28 cellular contexts compared by ENCODE assay signal in the genomic region with DNA sequence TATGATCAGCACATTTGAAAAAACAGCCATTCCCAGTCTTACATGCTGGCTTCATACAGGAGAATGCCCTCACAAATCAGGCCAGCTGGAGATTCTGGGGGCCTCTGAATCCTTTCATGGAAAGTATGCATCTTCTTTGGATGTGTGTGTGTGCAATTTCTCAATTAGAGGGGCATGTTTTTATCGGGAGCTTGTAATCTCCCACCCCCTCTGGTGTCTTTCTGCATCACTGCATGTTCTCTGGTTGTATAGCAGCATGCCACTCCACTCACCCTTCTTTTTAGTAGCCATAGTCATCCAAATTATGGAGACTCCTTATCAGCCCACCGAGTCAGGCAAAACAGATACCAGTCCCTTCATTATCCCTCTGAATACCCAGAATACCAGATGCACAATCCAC.
A peak's percentile ranks its signal among the peaks of the same experiment; 100 is the strongest.
DNase-seq lines count a peak whose midpoint lies in the region; ATAC-seq and TF ChIP-seq lines count a peak whose summit lies in the region.
"Had no signal": no experiment of that assay in that cellular context is flagged by ENCODE, and none has a peak within 500 bp of the region (broad histone marks: within the 10 kb centered on the region; RNA-seq: fewer than 3 reads in every experiment).

No MANE protein-coding gene starts in this region.

- H3K4me3 Mint-ChIP-seq in HFFc6 (no peak overlapping the region), endodermal cell (no peak overlapping the region)
- H3K4me3 Mint-ChIP-seq in CD8-positive, alpha-beta T cell, result no peak overlapping the region
- H3K4me3 Mint-ChIP-seq: activated CD4-positive, alpha-beta T cell treated with anti-CD3 and anti-CD28 coated beads, Interleukin-2, amount 10 ng/mL, durations not matched to agents 24 days and 14 days; activated T-cell treated with anti-CD3 and anti-CD28 coated beads, Interleukin-2, amount 50 U/mL, for 4 hours; CD14-positive monocyte; dendritic cell treated with granulocyte-macrophage colony-stimulating factor and Interleukin-4, amounts not matched to agents 40 ng/mL and 50 ng/mL, for 4 days; naive thymus-derived CD8-positive, alpha-beta T cell; stimulated activated memory B cell treated with anti-CD40 and anti-IgM and Interleukin-4, amounts not matched to agents 10 μg/mL and 1 μg/mL and 100 μg/mL, for 72 hours; T-helper 1 cell treated with Interleukin-12 subunit alpha and Interleukin-12 subunit beta and Interleukin-4 antibody, amounts not matched to agents 30 μg/mL and 1 μg/mL, for 36 hours had no signal

- H3K4me1 Mint-ChIP-seq in HFFc6 (ENCODE audit: low read depth) (peaks cover 9% of the 10 kb centered on the region), endodermal cell (peaks cover 2% of the 10 kb centered on the region)
- no peaks in the 10 kb centered on the region for H3K4me1 Mint-ChIP-seq in CD8-positive, alpha-beta T cell (ENCODE audit: low read depth)
- H3K4me1 Mint-ChIP-seq: activated CD4-positive, alpha-beta T cell treated with anti-CD3 and anti-CD28 coated beads, Interleukin-2, amount 10 ng/mL, durations not matched to agents 24 days and 14 days; CD14-positive monocyte; naive thymus-derived CD8-positive, alpha-beta T cell; stimulated activated memory B cell treated with anti-CD40 and anti-IgM and Interleukin-4, amounts not matched to agents 10 μg/mL and 1 μg/mL and 100 μg/mL, for 72 hours had no signal

- no peaks in the 10 kb centered on the region for H3K79me2 ChIP-seq in osteoblast (ENCODE audit: insufficient read depth, low read length)
- H3K79me2 ChIP-seq in Karpas-422 (ENCODE audit: low read length), result no peaks in the 10 kb centered on the region

- H3K9me3 Mint-ChIP-seq in HFFc6 (peaks cover 8% of the 10 kb centered on the region), endodermal cell (peaks cover 19% of the 10 kb centered on the region)
- peaks cover 12% of the 10 kb centered on the region for H3K9me3 Mint-ChIP-seq in CD8-positive, alpha-beta T cell

- intact Hi-C loops in CD8-positive, alpha-beta T cell (cut with DNase I, micrococcal nuclease), result no loop called here
- intact Hi-C loops in cardiac septum (cut with DNase I), result no loop called here

- H3K36me3 ChIP-seq in endodermal cell (ENCODE audit: control insufficient read depth, insufficient read depth, low read length) (no peaks in the 10 kb centered on the region), osteoblast (ENCODE audit: insufficient read depth, low read length) (no peaks in the 10 kb centered on the region), Karpas-422 (ENCODE audit: insufficient read depth, low read length) (no peaks in the 10 kb centered on the region)
- no peaks in the 10 kb centered on the region for H3K36me3 ChIP-seq in CD8-positive, alpha-beta T cell (ENCODE audit: insufficient read depth, low read length)
- H3K36me3 ChIP-seq: breast epithelium, heart right ventricle, pancreas, SJSA1 had no signal

- H3K27ac Mint-ChIP-seq in HFFc6, result no peak overlapping the region
- no peak overlapping the region for H3K27ac Mint-ChIP-seq in endodermal cell
- no peak overlapping the region for H3K27ac Mint-ChIP-seq in CD8-positive, alpha-beta T cell
- H3K27ac Mint-ChIP-seq: activated CD4-positive, alpha-beta T cell treated with anti-CD3 and anti-CD28 coated beads, Interleukin-2, amount 10 ng/mL, durations not matched to agents 24 days and 14 days; CD14-positive monocyte; dendritic cell treated with granulocyte-macrophage colony-stimulating factor and Interleukin-4, amounts not matched to agents 40 ng/mL and 50 ng/mL, for 4 days; naive thymus-derived CD8-positive, alpha-beta T cell; stimulated activated memory B cell treated with anti-CD40 and anti-IgM and Interleukin-4, amounts not matched to agents 10 μg/mL and 1 μg/mL and 100 μg/mL, for 72 hours; T-helper 1 cell treated with Interleukin-12 subunit alpha and Interleukin-12 subunit beta and Interleukin-4 antibody, amounts not matched to agents 30 μg/mL and 1 μg/mL, for 36 hours had no signal

- peak; percentile 10 for TF ChIP-seq CTCF in AG09319 (IDR thresholded peaks at IDR 0.05; ENCODE audit: low read depth, low read length)
- TF ChIP-seq CTCF in HFFc6 (IDR thresholded peaks at IDR 0.05), result peak; percentile 62; the same call in 1 of the 2 replicates
- TF ChIP-seq CTCF in endodermal cell (conservative IDR thresholded peaks at IDR 0.05), result peak; percentile 57
- TF ChIP-seq CTCF in osteoblast (IDR thresholded peaks at IDR 0.05; ENCODE audit: extremely low read depth, low read depth, low read length), result peak; percentile 38
- no peak for TF ChIP-seq CTCF in CD8-positive, alpha-beta T cell (IDR thresholded peaks at IDR 0.05)

- POLR2A ChIA-PET in CD8-positive, alpha-beta T cell (lab: Charles Lee), result no interaction called here

- CTCF ChIA-PET in CD8-positive, alpha-beta T cell (lab: Charles Lee), result no interaction called here

- no peaks in the 10 kb centered on the region for H3K9me2 ChIP-seq in Karpas-422 (replicated peaks; ENCODE audit: insufficient read depth, low read length)

- H2AFZ ChIP-seq in osteoblast (ENCODE audit: low read length), result no peak overlapping the region
- H2AFZ ChIP-seq in Karpas-422 (ENCODE audit: low read length), result no peak overlapping the region

- H3K9me3 ChIP-seq in endodermal cell (ENCODE audit: control insufficient read depth, low read length) (peaks cover 7% of the 10 kb centered on the region), osteoblast (ENCODE audit: low read depth, low read length) (no peaks in the 10 kb centered on the region), Karpas-422 (ENCODE audit: low read length) (peaks cover 16% of the 10 kb centered on the region)
- H3K9me3 ChIP-seq in CD8-positive, alpha-beta T cell (ENCODE audit: low read length), result no peaks in the 10 kb centered on the region
- H3K9me3 ChIP-seq: pancreas had no signal

- H3K27me3 ChIP-seq in endodermal cell (ENCODE audit: control insufficient read depth, insufficient read depth, low read length, poor library complexity, severe bottlenecking) (no peaks in the 10 kb centered on the region), osteoblast (ENCODE audit: insufficient read depth, low read length) (no peaks in the 10 kb centered on the region), Karpas-422 (ENCODE audit: low read length) (no peaks in the 10 kb centered on the region)
- H3K27me3 ChIP-seq in CD8-positive, alpha-beta T cell (ENCODE audit: insufficient read depth, low read length), result no peaks in the 10 kb centered on the region
- H3K27me3 ChIP-seq: breast epithelium, heart right ventricle, pancreas, SJSA1 had no signal

- no peak for ATAC-seq in CD8-positive, alpha-beta T cell
- ATAC-seq: activated T-cell treated with anti-CD3 and anti-CD28 coated beads, Interleukin-2, amount 50 U/mL, for 4 hours; heart right ventricle; naive thymus-derived CD8-positive, alpha-beta T cell; pancreas; right cardiac atrium; stimulated activated memory B cell treated with anti-CD40 and anti-IgM and Interleukin-4, amounts not matched to agents 10 μg/mL and 1 μg/mL and 100 μg/mL, for 72 hours had no signal

- H3K4me2 ChIP-seq in osteoblast (ENCODE audit: insufficient read depth, low read length) (no peak overlapping the region), Karpas-422 (ENCODE audit: low read depth, low read length, poor library complexity, severe bottlenecking) (no peak overlapping the region)

- no peaks in the 10 kb centered on the region for H3K27me3 Mint-ChIP-seq in HFFc6 (ENCODE audit: insufficient read depth)
- H3K27me3 Mint-ChIP-seq in endodermal cell (ENCODE audit: insufficient read depth), result no peaks in the 10 kb centered on the region
- no peaks in the 10 kb centered on the region for H3K27me3 Mint-ChIP-seq in CD8-positive, alpha-beta T cell (ENCODE audit: low read depth)
- H3K27me3 Mint-ChIP-seq: activated CD4-positive, alpha-beta T cell treated with anti-CD3 and anti-CD28 coated beads, Interleukin-2, amount 10 ng/mL, durations not matched to agents 24 days and 14 days; dendritic cell treated with granulocyte-macrophage colony-stimulating factor and Interleukin-4, amounts not matched to agents 40 ng/mL and 50 ng/mL, for 4 days; naive thymus-derived CD8-positive, alpha-beta T cell; stimulated activated memory B cell treated with anti-CD40 and anti-IgM and Interleukin-4, amounts not matched to agents 10 μg/mL and 1 μg/mL and 100 μg/mL, for 72 hours had no signal

- H3K4me1 ChIP-seq in endodermal cell (ENCODE audit: control insufficient read depth, insufficient read depth, low read length) (no peaks in the 10 kb centered on the region), osteoblast (ENCODE audit: insufficient read depth, low read length) (no peaks in the 10 kb centered on the region), Karpas-422 (ENCODE audit: low read length) (no peaks in the 10 kb centered on the region)
- no peaks in the 10 kb centered on the region for H3K4me1 ChIP-seq in CD8-positive, alpha-beta T cell (ENCODE audit: insufficient read depth, low read length)
- H3K4me1 ChIP-seq: breast epithelium, heart right ventricle, pancreas had no signal

- H3K36me3 Mint-ChIP-seq in HFFc6 (ENCODE audit: low read depth) (peaks cover 19% of the 10 kb centered on the region), endodermal cell (ENCODE audit: low read depth) (no peaks in the 10 kb centered on the region)
- no peaks in the 10 kb centered on the region for H3K36me3 Mint-ChIP-seq in CD8-positive, alpha-beta T cell
- H3K36me3 Mint-ChIP-seq: CD14-positive monocyte; stimulated activated memory B cell treated with anti-CD40 and anti-IgM and Interleukin-4, amounts not matched to agents 10 μg/mL and 1 μg/mL and 100 μg/mL, for 72 hours had no signal

- 89 to 92% methylated on average over 2 of the region's 2 CpGs for WGBS in endodermal cell (ENCODE audit: insufficient coverage in 1 of 2, insufficient read length in 1 of 2), 2 experiments

- DNase-seq in AG09319 (ENCODE audit: extremely low read depth, low read depth) (no peak), HFFc6 (no peak), endodermal cell (no peak), osteoblast (ENCODE audit: insufficient read length, low spot score, missing footprints) (no peak), NCI-H524 treated with DMSO at 0.1 percent for 48 hours (lab: John Stamatoyannopoulos, UW) (no peak), Karpas-422 (no peak), cardiac septum (ENCODE audit: low spot score) (no peak)
- DNase-seq in CD8-positive, alpha-beta T cell, result no peak
- DNase-seq: ACHN; activated CD4-positive, alpha-beta T cell treated with anti-CD3 and anti-CD28 coated beads, Interleukin-2, amount 10 ng/mL, durations not matched to agents 24 days and 14 days; activated naive CD4-positive, alpha-beta T cell; activated T-cell treated with anti-CD3 and anti-CD28 coated beads, Interleukin-2, amount 50 U/mL, for 4 hours; heart right ventricle; Kasumi-1; midbrain; naive thymus-derived CD8-positive, alpha-beta T cell; NCI-H1694 treated with DMSO at 0.1 percent for 48 hours; NCI-H2171; NCI-H526; pancreas; right cardiac atrium; stimulated activated CD4-positive, alpha-beta T cell treated with anti-CD3 and anti-CD28 coated beads, Interleukin-4, amount 100 ng/mL, for 1 hour had no signal

- H4K20me1 ChIP-seq in osteoblast (ENCODE audit: insufficient read depth, low read length) (no peaks in the 10 kb centered on the region), Karpas-422 (ENCODE audit: insufficient read depth, low read depth, low read length) (no peaks in the 10 kb centered on the region)

- H3K27ac ChIP-seq in endodermal cell (ENCODE audit: low read depth, low read length), result no peak overlapping the region
- H3K27ac ChIP-seq in osteoblast (ENCODE audit: low read depth, low read length), result no peak overlapping the region
- H3K27ac ChIP-seq in Karpas-422 (ENCODE audit: low read length), result no peak overlapping the region
- no peak overlapping the region for H3K27ac ChIP-seq in CD8-positive, alpha-beta T cell (ENCODE audit: low read depth, low read length)
- H3K27ac ChIP-seq: breast epithelium, heart right ventricle, pancreas, SJSA1 had no signal

- no peak overlapping the region for H3K4me3 ChIP-seq in endodermal cell (ENCODE audit: low read length)
- no peak overlapping the region for H3K4me3 ChIP-seq in osteoblast (ENCODE audit: insufficient read depth, low read length)
- H3K4me3 ChIP-seq in Karpas-422 (ENCODE audit: low read length), result no peak overlapping the region
- H3K4me3 ChIP-seq in CD8-positive, alpha-beta T cell (ENCODE audit: low read depth, low read length), result no peak overlapping the region
- H3K4me3 ChIP-seq: breast epithelium, heart right ventricle, pancreas, SJSA1 had no signal

- H3K9ac ChIP-seq in endodermal cell (ENCODE audit: extremely low read depth, low read length, poor library complexity, severe bottlenecking) (no peak overlapping the region), Karpas-422 (ENCODE audit: low read length) (no peak overlapping the region)
